In genomic region chr14:93185333-93185688, GRCh38 we compare ENCODE assay signal across 8 cellular contexts. TPM values are rescaled to one million over a fixed set of nuclear protein-coding genes. Genes with fewer than 3 reads are reported as not detected.
DNase-seq lines count a peak whose midpoint lies in the region; ATAC-seq, FAIRE-seq and TF ChIP-seq lines count a peak whose summit lies in the region.

No MANE protein-coding gene starts in this region.

- peaks cover 44% of the 10 kb centered on the region for H3K36me3 Mint-ChIP-seq in stimulated activated naive CD8-positive, alpha-beta T cell treated with anti-CD3 and anti-CD28 coated beads, Interleukin-15, Interleukin-2, amounts not matched to agents 100 ng/mL and 50 ng/mL, for 24 hours (ENCODE audit: low read depth)
- peaks cover 38% of the 10 kb centered on the region for H3K36me3 Mint-ChIP-seq in activated B cell treated with CpG ODN at 0.5 μM for 24 hours (ENCODE audit: low read depth)

- H3K36me3 ChIP-seq in hepatocyte (replicated peaks; ENCODE audit: insufficient read depth, low read depth) (no peaks in the 10 kb centered on the region), smooth muscle cell (ENCODE audit: low read depth) (no peaks in the 10 kb centered on the region)

- peak overlapping the region; percentile 94 for H3K4me3 Mint-ChIP-seq in stimulated activated naive CD8-positive, alpha-beta T cell treated with anti-CD3 and anti-CD28 coated beads, Interleukin-15, Interleukin-2, amounts not matched to agents 100 ng/mL and 50 ng/mL, for 24 hours
- H3K4me3 Mint-ChIP-seq in activated B cell treated with CpG ODN at 0.5 μM for 24 hours, result peak overlapping the region; percentile 92

- TF ChIP-seq CTCF in activated B cell treated with CpG ODN at 0.5 μM for 24 hours (IDR thresholded peaks at IDR 0.05) (no peak), hepatocyte (IDR thresholded peaks at IDR 0.05; ENCODE audit: poor library complexity) (no peak), smooth muscle cell (IDR thresholded peaks at IDR 0.05; ENCODE audit: borderline replicate concordance, insufficient read depth, poor library complexity, severe bottlenecking) (no peak)

- peaks cover 3% of the 10 kb centered on the region for H3F3A ChIP-seq in smooth muscle cell (ENCODE audit: low read depth)

- 1% methylated on average over 11 of the region's 11 CpGs for WGBS in hepatocyte (ENCODE audit: low lambda C conversion rate, missing lambda C conversion rate)
- 1% methylated on average over 11 of the region's 11 CpGs for WGBS in smooth muscle cell (ENCODE audit: low lambda C conversion rate)

- TF ChIP-seq POLR2A in GM12892 (IDR thresholded peaks at IDR 0.05; ENCODE audit: low read depth, low read length), result no peak

- intact Hi-C loops in activated B cell treated with CpG ODN at 0.5 μM for 24 hours (cut with micrococcal nuclease) (loop anchor here (1.0 to 10.0 kb wide), 3 partner anchors 22 to 1081 kb away; partner anchors contain the start of genes ATXN3, GOLGA5, GON7 and UBR7), head of caudate nucleus (cut with DNase I) (loop anchor here (1.0 kb wide), 1 partner anchor 22 kb away; the partner anchor contains the start of genes GON7 and UBR7)

- H3K4me1 Mint-ChIP-seq in stimulated activated naive CD8-positive, alpha-beta T cell treated with anti-CD3 and anti-CD28 coated beads, Interleukin-15, Interleukin-2, amounts not matched to agents 100 ng/mL and 50 ng/mL, for 24 hours (ENCODE audit: low read depth), result peaks cover 43% of the 10 kb centered on the region
- peaks cover 24% of the 10 kb centered on the region for H3K4me1 Mint-ChIP-seq in activated B cell treated with CpG ODN at 0.5 μM for 24 hours

- H3K4me3 ChIP-seq in hepatocyte, result peak overlapping the region; percentile 96
- peak overlapping the region; percentile 87 for H3K4me3 ChIP-seq in smooth muscle cell

- DNase-seq in stimulated activated naive CD8-positive, alpha-beta T cell treated with anti-CD3 and anti-CD28 coated beads, Interleukin-15, Interleukin-2, amounts not matched to agents 100 U/mL and 50 U/mL, for 24 hours, result no peak
- DNase-seq in activated B cell treated with CpG ODN at 0.5 μM for 24 hours (no peak), hepatocyte (ENCODE audit: low spot score) (no peak), smooth muscle cell (lab: John Stamatoyannopoulos, UW; ENCODE audit: unreplicated experiment) (no peak), GM12892 (ENCODE audit: insufficient read length) (no peak), amniotic stem cell (lab: John Stamatoyannopoulos, UW) (no peak), head of caudate nucleus (no peak)

- CTCF ChIA-PET in activated B cell treated with CpG ODN at 0.5 μM for 24 hours (lab: Charles Lee), result interaction anchor here (0.5 to 3.0 kb wide), 6 partner anchors 14 to 434 kb away, joined by 3 to 16 read pairs (median 4); partner anchors contain the start of genes GON7, ITPK1 and UBR7

- POLR2A ChIA-PET in activated B cell treated with CpG ODN at 0.5 μM for 24 hours (lab: Charles Lee), result interaction anchor here (0.6 to 3.7 kb wide), 12 partner anchors 9 to 1145 kb away, joined by 3 to 38 read pairs (median 3); partner anchors contain the start of genes CPSF2, DDX24, GON7 and IFI27L1

- no peaks in the 10 kb centered on the region for H3K9me3 Mint-ChIP-seq in stimulated activated naive CD8-positive, alpha-beta T cell treated with anti-CD3 and anti-CD28 coated beads, Interleukin-15, Interleukin-2, amounts not matched to agents 100 ng/mL and 50 ng/mL, for 24 hours
- H3K9me3 Mint-ChIP-seq in activated B cell treated with CpG ODN at 0.5 μM for 24 hours, result no peaks in the 10 kb centered on the region

- ATAC-seq in stimulated activated naive CD8-positive, alpha-beta T cell treated with anti-CD3 and anti-CD28 coated beads, Interleukin-15, Interleukin-2, amounts not matched to agents 100 U/mL and 50 U/mL, for 24 hours, result no peak
- peak; percentile 1 for ATAC-seq in activated B cell treated with CpG ODN at 0.5 μM for 24 hours (ENCODE audit: low read depth)

- peak overlapping the region; percentile 96 for H2AFZ ChIP-seq in hepatocyte
- peak overlapping the region; percentile 100 for H2AFZ ChIP-seq in smooth muscle cell (ENCODE audit: low read depth)

- H3K4me1 ChIP-seq in hepatocyte (ENCODE audit: insufficient read depth) (peaks cover 8% of the 10 kb centered on the region), smooth muscle cell (ENCODE audit: low read depth) (peaks cover 3% of the 10 kb centered on the region)

- H3K27ac Mint-ChIP-seq in stimulated activated naive CD8-positive, alpha-beta T cell treated with anti-CD3 and anti-CD28 coated beads, Interleukin-15, Interleukin-2, amounts not matched to agents 100 ng/mL and 50 ng/mL, for 24 hours, result peak overlapping the region; percentile 91
- H3K27ac Mint-ChIP-seq in activated B cell treated with CpG ODN at 0.5 μM for 24 hours, result peak overlapping the region; percentile 93

- no peaks in the 10 kb centered on the region for H3K27me3 Mint-ChIP-seq in stimulated activated naive CD8-positive, alpha-beta T cell treated with anti-CD3 and anti-CD28 coated beads, Interleukin-15, Interleukin-2, amounts not matched to agents 100 ng/mL and 50 ng/mL, for 24 hours
- H3K27me3 Mint-ChIP-seq in activated B cell treated with CpG ODN at 0.5 μM for 24 hours, result no peaks in the 10 kb centered on the region

- H3K4me2 ChIP-seq in hepatocyte, result peak overlapping the region; percentile 85
- peak overlapping the region; percentile 100 for H3K4me2 ChIP-seq in smooth muscle cell

- peaks cover 54% of the 10 kb centered on the region for H3K79me2 ChIP-seq in hepatocyte
- peaks cover 27% of the 10 kb centered on the region for H3K79me2 ChIP-seq in smooth muscle cell (ENCODE audit: low read depth)

- H3K9me2 ChIP-seq in hepatocyte (replicated peaks; ENCODE audit: insufficient read depth), result no peaks in the 10 kb centered on the region

- H3K27ac ChIP-seq in hepatocyte, result peak overlapping the region; percentile 100
- H3K27ac ChIP-seq in smooth muscle cell (ENCODE audit: low read depth), result peak overlapping the region; percentile 96

- H4K20me1 ChIP-seq in hepatocyte (ENCODE audit: insufficient read depth, poor library complexity, severe bottlenecking) (peaks cover 5% of the 10 kb centered on the region), smooth muscle cell (ENCODE audit: low read depth) (no peaks in the 10 kb centered on the region)

- H3K9me3 ChIP-seq in hepatocyte (ENCODE audit: low read depth) (no peaks in the 10 kb centered on the region), smooth muscle cell (replicated peaks; ENCODE audit: low read depth) (no peaks in the 10 kb centered on the region)

- FAIRE-seq in GM12892 (lab: Jason Lieb, UNC), result no peak

- H3K9ac ChIP-seq in smooth muscle cell (ENCODE audit: low read depth), result peak overlapping the region; percentile 90

- H3K27me3 ChIP-seq in hepatocyte (no peaks in the 10 kb centered on the region), smooth muscle cell (ENCODE audit: low read depth) (no peaks in the 10 kb centered on the region)

RNA-seq across cellular contexts. Expression of gene LYSET, which starts 0.2 kb away (rescaled TPM):
- total RNA-seq in activated B cell treated with CpG ODN at 0.5 μM for 24 hours, result 17.6 and 19.3 TPM in 2 replicates
- total RNA-seq in hepatocyte, result 17.5 and 17.8 TPM in 2 replicates
- 45.4 and 53.0 TPM in 2 replicates for polyA plus RNA-seq in hepatocyte
- 5.2 and 7.9 TPM in 2 replicates for total RNA-seq in smooth muscle cell
- polyA plus RNA-seq in smooth muscle cell, result 9.2 and 17.9 TPM in 2 replicates
- polyA plus RNA-seq in GM12892 (2012; ENCODE audit: missing spikeins), result 19.0 TPM

RNA-seq across cellular contexts. Expression of gene MOAP1, which starts 0.6 kb away (rescaled TPM):
- 21.3 and 24.4 TPM in 2 replicates for total RNA-seq in activated B cell treated with CpG ODN at 0.5 μM for 24 hours
- total RNA-seq in hepatocyte, result 35.5 and 36.2 TPM in 2 replicates
- 26.1 and 27.3 TPM in 2 replicates for polyA plus RNA-seq in hepatocyte
- 6.9 and 9.9 TPM in 2 replicates for total RNA-seq in smooth muscle cell
- 7.7 and 8.2 TPM in 2 replicates for polyA plus RNA-seq in smooth muscle cell
- polyA plus RNA-seq in GM12892 (2012; ENCODE audit: missing spikeins), result 21.8 TPM

RNA-seq across cellular contexts. Expression of gene GON7, which starts 21.6 kb away (rescaled TPM):
- 11.3 and 11.4 TPM in 2 replicates for total RNA-seq in activated B cell treated with CpG ODN at 0.5 μM for 24 hours
- total RNA-seq in hepatocyte, result 22.2 and 22.7 TPM in 2 replicates
- 13.7 and 17.8 TPM in 2 replicates for polyA plus RNA-seq in hepatocyte
- total RNA-seq in smooth muscle cell, result 9.6 and 10.9 TPM in 2 replicates
- 8.5 and 8.6 TPM in 2 replicates for polyA plus RNA-seq in smooth muscle cell
- polyA plus RNA-seq in GM12892 (2012; ENCODE audit: missing spikeins), result 14.9 TPM

RNA-seq across cellular contexts. Expression of gene UBR7, which starts 21.7 kb away (rescaled TPM):
- total RNA-seq in activated B cell treated with CpG ODN at 0.5 μM for 24 hours (19.3 and 19.5 TPM in 2 replicates), hepatocyte (14.9 and 16.3 TPM in 2 replicates), smooth muscle cell (12.8 and 22.7 TPM in 2 replicates)
- polyA plus RNA-seq in hepatocyte (12.1 and 13.1 TPM in 2 replicates), smooth muscle cell (8.0 and 12.0 TPM in 2 replicates)
- polyA plus RNA-seq in GM12892 (2012; ENCODE audit: missing spikeins), result 34.7 TPM
